12 cellular contexts compared by ENCODE assay signal in the genomic region with DNA sequence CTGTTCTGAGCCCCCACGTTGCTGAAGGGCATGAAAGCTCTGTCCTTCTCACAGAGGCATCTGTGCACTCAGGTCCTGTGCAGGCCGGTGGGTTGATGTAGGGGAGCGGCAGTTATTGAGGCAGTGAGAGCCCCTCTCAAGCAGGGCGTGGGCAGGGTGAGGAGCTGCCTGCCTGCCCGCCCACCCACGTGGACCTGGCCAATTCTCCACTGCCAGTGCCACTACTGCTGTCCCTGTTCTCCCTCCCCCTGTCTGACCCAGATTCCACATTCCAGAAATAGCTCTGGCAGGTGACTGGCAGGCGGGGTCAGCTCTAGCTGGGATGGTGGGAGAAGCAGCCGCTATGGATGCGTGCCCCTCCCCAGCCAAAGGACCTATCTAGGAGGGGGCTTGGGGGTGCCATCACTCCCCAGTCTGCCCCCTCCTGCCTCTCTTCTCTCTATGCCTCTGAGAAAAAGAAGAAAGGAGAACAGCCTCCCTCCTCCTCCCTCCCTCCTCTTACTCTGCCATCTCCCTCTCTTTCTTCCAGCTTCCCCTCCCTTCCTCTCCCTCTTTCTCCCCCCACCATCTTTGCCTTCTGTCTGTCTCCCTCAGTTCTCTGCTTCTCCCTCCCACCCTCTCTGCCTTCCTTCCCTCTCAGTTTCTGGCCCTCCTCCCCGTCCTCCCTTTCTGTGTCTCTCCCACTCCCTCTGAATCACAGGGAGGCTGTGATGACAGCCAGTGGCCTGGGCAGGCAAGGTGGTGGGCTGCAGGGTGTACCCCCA.
A peak's percentile ranks its signal among the peaks of the same experiment; 100 is the strongest.
DNase-seq lines count a peak whose midpoint lies in the region; ATAC-seq and TF ChIP-seq lines count a peak whose summit lies in the region.
"Had no signal": no experiment of that assay in that cellular context is flagged by ENCODE, and none has a peak within 500 bp of the region (broad histone marks: within the 10 kb centered on the region; RNA-seq: fewer than 3 reads in every experiment).

No MANE protein-coding gene starts in this region.

- no peak overlapping the region for H3K4me3 Mint-ChIP-seq in activated T-cell treated with anti-CD3 and anti-CD28 coated beads, Interleukin-2, amount 50 U/mL, for 72 hours
- no peak overlapping the region for H3K4me3 Mint-ChIP-seq in activated naive CD4-positive, alpha-beta T cell treated with anti-CD3 and anti-CD28 coated beads, Interleukin-2, amount 10 ng/mL, durations not matched to agents 7 days and 5 days
- H3K4me3 Mint-ChIP-seq: naive B cell had no signal

- TF ChIP-seq CTCF in upper lobe of left lung (IDR thresholded peaks at IDR 0.05): no peak

- peaks cover 5% of the 10 kb centered on the region for H3K4me1 Mint-ChIP-seq in activated T-cell treated with anti-CD3 and anti-CD28 coated beads, Interleukin-2, amount 50 U/mL, for 72 hours (ENCODE audit: low read depth)
- no peaks in the 10 kb centered on the region for H3K4me1 Mint-ChIP-seq in activated naive CD4-positive, alpha-beta T cell treated with anti-CD3 and anti-CD28 coated beads, Interleukin-2, amount 10 ng/mL, durations not matched to agents 7 days and 5 days

- no peak overlapping the region for H3K27ac Mint-ChIP-seq in activated T-cell treated with anti-CD3 and anti-CD28 coated beads, Interleukin-2, amount 50 U/mL, for 72 hours
- H3K27ac Mint-ChIP-seq in activated naive CD4-positive, alpha-beta T cell treated with anti-CD3 and anti-CD28 coated beads, Interleukin-2, amount 10 ng/mL, durations not matched to agents 7 days and 5 days: no peak overlapping the region

- peak; percentile 17 for DNase-seq in DMS53 (lab: John Stamatoyannopoulos, UW)
- DNase-seq in DMS53 treated with DMSO at 0.1 percent for 48 hours (lab: John Stamatoyannopoulos, UW; ENCODE audit: unreplicated experiment): no peak
- DNase-seq in myocyte (ENCODE audit: low read depth): peak; percentile 57
- peak; percentile 48 to 64 for DNase-seq in upper lobe of left lung
- DNase-seq in activated T-cell treated with anti-CD3 and anti-CD28 coated beads, Interleukin-2, amount 50 U/mL, for 72 hours: no peak
- DNase-seq in activated naive CD4-positive, alpha-beta T cell treated with anti-CD3 and anti-CD28 coated beads, Interleukin-2, amount 10 ng/mL, durations not matched to agents 7 days and 5 days: no peak
- DNase-seq in germinal center (ENCODE audit: low spot score): no peak
- DNase-seq: activated CD4-positive, alpha-beta T cell treated with anti-CD3 and anti-CD28 coated beads, Interleukin-2, amount 50 U/mL, for 1 hour; GF-D8; naive B cell had no signal

- no peaks in the 10 kb centered on the region for H3K9me3 Mint-ChIP-seq in activated T-cell treated with anti-CD3 and anti-CD28 coated beads, Interleukin-2, amount 50 U/mL, for 72 hours
- H3K9me3 Mint-ChIP-seq in activated naive CD4-positive, alpha-beta T cell treated with anti-CD3 and anti-CD28 coated beads, Interleukin-2, amount 10 ng/mL, durations not matched to agents 7 days and 5 days: no peaks in the 10 kb centered on the region

- peak; percentile 15 for ATAC-seq in esophagus mucosa
- ATAC-seq in upper lobe of left lung (ENCODE audit: low FRiP score in 2 of 2): peak; percentile 41 to 82
- no peak for ATAC-seq in activated T-cell treated with anti-CD3 and anti-CD28 coated beads, Interleukin-2, amount 50 U/mL, for 72 hours (replicated peaks in 1 of 2)

- TF ChIP-seq POLR2A in upper lobe of left lung (IDR thresholded peaks at IDR 0.05): no peak

- CTCF ChIA-PET in activated naive CD4-positive, alpha-beta T cell treated with anti-CD3 and anti-CD28 coated beads, Interleukin-2, amount 10 ng/mL, durations not matched to agents 7 days and 5 days (lab: Charles Lee): no interaction called here

- no peak for TF ChIP-seq EP300 in upper lobe of left lung (IDR thresholded peaks at IDR 0.05)

- H3K27me3 ChIP-seq in upper lobe of left lung: no peaks in the 10 kb centered on the region

- no peaks in the 10 kb centered on the region for H3K9me3 ChIP-seq in upper lobe of left lung

- H3K36me3 Mint-ChIP-seq in activated T-cell treated with anti-CD3 and anti-CD28 coated beads, Interleukin-2, amount 50 U/mL, for 72 hours (ENCODE audit: insufficient read depth in 2 of 2): no peaks in the 10 kb centered on the region
- no peaks in the 10 kb centered on the region for H3K36me3 Mint-ChIP-seq in activated naive CD4-positive, alpha-beta T cell treated with anti-CD3 and anti-CD28 coated beads, Interleukin-2, amount 10 ng/mL, durations not matched to agents 7 days and 5 days

- peaks cover 0 to 12% (median 9%) of the 10 kb centered on the region in 4 donors for H3K4me1 ChIP-seq in upper lobe of left lung

- H3K27ac ChIP-seq in upper lobe of left lung: peak overlapping the region in 1 of 4 donors; percentile 35
- H3K27ac ChIP-seq: 22Rv1 had no signal

- H3K36me3 ChIP-seq in upper lobe of left lung: no peaks in the 10 kb centered on the region

- WGBS in upper lobe of left lung, 2 donors: 31 to 43% methylated on average over 2 to 10 of the region's 10 CpGs

- no peaks in the 10 kb centered on the region for H3K27me3 Mint-ChIP-seq in activated T-cell treated with anti-CD3 and anti-CD28 coated beads, Interleukin-2, amount 50 U/mL, for 72 hours (ENCODE audit: low read depth)
- H3K27me3 Mint-ChIP-seq in activated naive CD4-positive, alpha-beta T cell treated with anti-CD3 and anti-CD28 coated beads, Interleukin-2, amount 10 ng/mL, durations not matched to agents 7 days and 5 days: peaks cover 36% of the 10 kb centered on the region

- H3K4me3 ChIP-seq in upper lobe of left lung: no peak overlapping the region

Comparison
In these comparisons a context has a peak if more than half of its experiments do, and no peak if none do; other contexts are left out.
1. DNase-seq: peak in DMS53 (single experiment), myocyte (single experiment) and upper lobe of left lung (2 of 2); none in DMS53 treated with DMSO at 0.1 percent for 48 hours (single experiment), activated T-cell treated with anti-CD3 and anti-CD28 coated beads, Interleukin-2, amount 50 U/mL, for 72 hours (0 of 2), activated naive CD4-positive, alpha-beta T cell treated with anti-CD3 and anti-CD28 coated beads, Interleukin-2, amount 10 ng/mL, durations not matched to agents 7 days and 5 days (single experiment) and germinal center (single experiment).
2. ATAC-seq: peak in esophagus mucosa (single experiment) and upper lobe of left lung (2 of 2); none in activated T-cell treated with anti-CD3 and anti-CD28 coated beads, Interleukin-2, amount 50 U/mL, for 72 hours (0 of 2).